8 cellular contexts compared by ENCODE assay signal in the genomic region with DNA sequence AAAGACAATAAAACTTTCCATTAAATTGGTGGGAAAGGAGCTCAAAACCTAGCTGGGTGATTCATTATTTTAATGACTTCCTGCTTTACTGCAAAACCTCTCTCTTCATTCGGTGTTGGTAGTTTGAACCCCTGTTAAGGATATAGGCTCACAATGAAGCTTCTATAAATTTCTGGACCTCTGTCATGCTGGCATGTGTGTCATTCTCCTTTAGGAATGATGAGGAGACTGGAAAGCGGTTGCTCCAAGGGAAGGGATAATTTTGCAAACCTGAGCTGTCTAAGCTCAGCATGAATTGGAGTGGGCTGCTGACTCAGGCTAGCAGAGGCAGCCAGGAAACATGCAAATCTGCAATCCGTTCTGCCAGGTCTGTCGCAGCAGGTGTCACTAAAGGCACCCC. TPM values are rescaled to one million over a fixed set of nuclear protein-coding genes. Genes with fewer than 3 reads are reported as not detected.
A peak's percentile ranks its signal among the peaks of the same experiment; 100 is the strongest.
DNase-seq lines count a peak whose midpoint lies in the region; ATAC-seq and TF ChIP-seq lines count a peak whose summit lies in the region.
"Not testable (repeated sequence)": the region's sequence is repeated elsewhere in the genome, so short reads cannot be mapped to it uniquely, and the experiment has no call there.

No MANE protein-coding gene starts in this region.

- H3K9ac ChIP-seq in HUES48 (ENCODE audit: low read depth, low read length), result not testable (repeated sequence)

- BruUV-seq in OCI-LY7 (replicated peaks; lab: Mats Ljungman, UMichigan), result not testable (repeated sequence)

- not testable (repeated sequence) for H3K9me3 Mint-ChIP-seq in CD4-positive, alpha-beta memory T cell; activated CD4-positive, alpha-beta T cell treated with anti-CD3 and anti-CD28 coated beads, Interleukin-2, amount 10 ng/mL, durations not matched to agents 24 days and 14 days; activated T-cell treated with anti-CD3 and anti-CD28 coated beads, Interleukin-2, amount 50 U/mL, for 4 hours; activated naive CD4-positive, alpha-beta T cell treated with anti-CD3 and anti-CD28 coated beads, Interleukin-2, amount 50 U/mL, for 24 hours; memory B cell; stimulated activated effector memory CD8-positive, alpha-beta T cell treated with anti-CD3 and anti-CD28 coated beads, Interleukin-12 subunit alpha, Interleukin-12 subunit beta, amount 100 ng/mL, for 72 hours

- not testable (repeated sequence) for TF ChIP-seq CTCF in OCI-LY7 (conservative IDR thresholded peaks at IDR 0.05; ENCODE audit: low read length)

- H3K36me3 Mint-ChIP-seq in CD4-positive, alpha-beta memory T cell; activated CD4-positive, alpha-beta T cell treated with anti-CD3 and anti-CD28 coated beads, Interleukin-2, amount 10 ng/mL, durations not matched to agents 24 days and 14 days (ENCODE audit: low read depth); activated T-cell treated with anti-CD3 and anti-CD28 coated beads, Interleukin-2, amount 50 U/mL, for 4 hours (ENCODE audit: insufficient read depth); activated naive CD4-positive, alpha-beta T cell treated with anti-CD3 and anti-CD28 coated beads, Interleukin-2, amount 50 U/mL, for 24 hours; memory B cell; stimulated activated effector memory CD8-positive, alpha-beta T cell treated with anti-CD3 and anti-CD28 coated beads, Interleukin-12 subunit alpha, Interleukin-12 subunit beta, amount 100 ng/mL, for 72 hours: not testable (repeated sequence)

- not testable (repeated sequence) for H4K20me1 ChIP-seq in OCI-LY7 (ENCODE audit: insufficient read depth, low read length)

- H3K36me3 ChIP-seq in CD4-positive, alpha-beta memory T cell (ENCODE audit: insufficient read depth, low read length); HUES48 (ENCODE audit: control insufficient read depth, insufficient read depth, low read length); OCI-LY7 (ENCODE audit: insufficient read depth, low read length): not testable (repeated sequence)

- not testable (repeated sequence) for H3K9me3 ChIP-seq in CD4-positive, alpha-beta memory T cell (ENCODE audit: control insufficient read depth in 1 of 2, low read length in 2 of 2); HUES48 (ENCODE audit: control insufficient read depth, insufficient read depth, low read length); OCI-LY7 (ENCODE audit: low read length)

- not testable (repeated sequence) for H3K4me3 ChIP-seq in CD4-positive, alpha-beta memory T cell (ENCODE audit: low read length in 2 of 2); HUES48 (ENCODE audit: low read depth, low read length)
- peak overlapping the region; percentile 34 for H3K4me3 ChIP-seq in OCI-LY7 (ENCODE audit: low read depth, low read length, poor library complexity, severe bottlenecking)

- not testable (repeated sequence) for H3K27me3 ChIP-seq in CD4-positive, alpha-beta memory T cell (ENCODE audit: insufficient read depth, low read length); HUES48 (ENCODE audit: control insufficient read depth, insufficient read depth, low read length)

- H2AFZ ChIP-seq in OCI-LY7 (ENCODE audit: low read length), result not testable (repeated sequence)

- H3K4me2 ChIP-seq in OCI-LY7 (ENCODE audit: low read length), result peak overlapping the region; percentile 53

- H3K79me2 ChIP-seq in OCI-LY7 (ENCODE audit: insufficient read depth, low read depth, low read length), result not testable (repeated sequence)

- peak in 2 of 5 donors; percentile 2 to 5 for DNase-seq in CD4-positive, alpha-beta memory T cell
- DNase-seq in OCI-LY7 (ENCODE audit: low spot score); activated T-cell treated with anti-CD3 and anti-CD28 coated beads, Interleukin-2, amount 50 U/mL, for 4 hours; memory B cell (ENCODE audit: low spot score in 2 of 2): not testable (repeated sequence)
- peak; percentile 76 for DNase-seq in activated CD4-positive, alpha-beta T cell treated with anti-CD3 and anti-CD28 coated beads, Interleukin-2, amount 10 ng/mL, durations not matched to agents 24 days and 14 days
- peak in 1 of 2 donors; percentile 52 for DNase-seq in stimulated activated effector memory CD8-positive, alpha-beta T cell treated with anti-CD3 and anti-CD28 coated beads, Interleukin-12 subunit alpha, Interleukin-12 subunit beta, amount 100 ng/mL, for 72 hours (ENCODE audit: low spot score in 2 of 2)

- not testable (repeated sequence) for ATAC-seq in activated T-cell treated with anti-CD3 and anti-CD28 coated beads, Interleukin-2, amount 50 U/mL, for 4 hours; stimulated activated effector memory CD8-positive, alpha-beta T cell treated with anti-CD3 and anti-CD28 coated beads, Interleukin-12 subunit alpha, Interleukin-12 subunit beta, amount 100 ng/mL, for 72 hours
- peak; percentile 51 for ATAC-seq in memory B cell (ENCODE audit: low read depth)

- H3K4me3 Mint-ChIP-seq in CD4-positive, alpha-beta memory T cell, result peak overlapping the region in 6 of 8 donors; percentile 14 to 74 (median 63)
- H3K4me3 Mint-ChIP-seq in activated CD4-positive, alpha-beta T cell treated with anti-CD3 and anti-CD28 coated beads, Interleukin-2, amount 10 ng/mL, durations not matched to agents 24 days and 14 days, result peak overlapping the region; percentile 56
- peak overlapping the region; percentile 47 for H3K4me3 Mint-ChIP-seq in activated T-cell treated with anti-CD3 and anti-CD28 coated beads, Interleukin-2, amount 50 U/mL, for 4 hours
- not testable (repeated sequence) for H3K4me3 Mint-ChIP-seq in activated naive CD4-positive, alpha-beta T cell treated with anti-CD3 and anti-CD28 coated beads, Interleukin-2, amount 50 U/mL, for 24 hours
- peak overlapping the region; percentile 76 for H3K4me3 Mint-ChIP-seq in memory B cell
- H3K4me3 Mint-ChIP-seq in stimulated activated effector memory CD8-positive, alpha-beta T cell treated with anti-CD3 and anti-CD28 coated beads, Interleukin-12 subunit alpha, Interleukin-12 subunit beta, amount 100 ng/mL, for 72 hours, result peak overlapping the region; percentile 29

- POLR2A ChIA-PET in CD4-positive, alpha-beta memory T cell (lab: Charles Lee; ENCODE audit: partially characterized antibody); OCI-LY7 (lab: Charles Lee): not testable (repeated sequence)

- not testable (repeated sequence) for H3K9me2 ChIP-seq in OCI-LY7 (ENCODE audit: insufficient read depth, low read length)

- not testable (repeated sequence) for H3K4me1 ChIP-seq in CD4-positive, alpha-beta memory T cell (ENCODE audit: insufficient read depth, low read length); HUES48 (ENCODE audit: control insufficient read depth, insufficient read depth, low read length); OCI-LY7 (ENCODE audit: insufficient read depth, low read length, poor library complexity, severe bottlenecking)

- H3K27ac ChIP-seq in CD4-positive, alpha-beta memory T cell (ENCODE audit: low read depth, low read length), result not testable (repeated sequence)
- peak overlapping the region; percentile 33 for H3K27ac ChIP-seq in HUES48 (ENCODE audit: low read depth, low read length)
- peak overlapping the region; percentile 43 for H3K27ac ChIP-seq in OCI-LY7 (ENCODE audit: low read depth, low read length, poor library complexity, severe bottlenecking)

- intact Hi-C loops in CD4-positive, alpha-beta memory T cell (cut with micrococcal nuclease); OCI-LY7 (cut with micrococcal nuclease; ENCODE audit: unreplicated experiment); activated CD4-positive, alpha-beta T cell treated with anti-CD3 and anti-CD28 coated beads, Interleukin-2, amount 10 ng/mL, durations not matched to agents 24 days and 14 days (cut with micrococcal nuclease): not testable (repeated sequence)

- not testable (repeated sequence) for H3K27me3 Mint-ChIP-seq in CD4-positive, alpha-beta memory T cell; activated CD4-positive, alpha-beta T cell treated with anti-CD3 and anti-CD28 coated beads, Interleukin-2, amount 10 ng/mL, durations not matched to agents 24 days and 14 days; activated T-cell treated with anti-CD3 and anti-CD28 coated beads, Interleukin-2, amount 50 U/mL, for 4 hours (ENCODE audit: low read depth); activated naive CD4-positive, alpha-beta T cell treated with anti-CD3 and anti-CD28 coated beads, Interleukin-2, amount 50 U/mL, for 24 hours; memory B cell

- not testable (repeated sequence) for H3K4me1 Mint-ChIP-seq in CD4-positive, alpha-beta memory T cell; activated CD4-positive, alpha-beta T cell treated with anti-CD3 and anti-CD28 coated beads, Interleukin-2, amount 10 ng/mL, durations not matched to agents 24 days and 14 days; activated T-cell treated with anti-CD3 and anti-CD28 coated beads, Interleukin-2, amount 50 U/mL, for 4 hours (ENCODE audit: low read depth); activated naive CD4-positive, alpha-beta T cell treated with anti-CD3 and anti-CD28 coated beads, Interleukin-2, amount 50 U/mL, for 24 hours; memory B cell; stimulated activated effector memory CD8-positive, alpha-beta T cell treated with anti-CD3 and anti-CD28 coated beads, Interleukin-12 subunit alpha, Interleukin-12 subunit beta, amount 100 ng/mL, for 72 hours

- CTCF ChIA-PET in CD4-positive, alpha-beta memory T cell (lab: Charles Lee; ENCODE audit: partially characterized antibody); OCI-LY7 (lab: Charles Lee; ENCODE audit: unreplicated experiment): not testable (repeated sequence)

- H3K27ac Mint-ChIP-seq in CD4-positive, alpha-beta memory T cell, result peak overlapping the region in 3 of 7 donors; percentile 2 to 77 (median 12)
- peak overlapping the region; percentile 72 for H3K27ac Mint-ChIP-seq in activated CD4-positive, alpha-beta T cell treated with anti-CD3 and anti-CD28 coated beads, Interleukin-2, amount 10 ng/mL, durations not matched to agents 24 days and 14 days
- peak overlapping the region; percentile 33 for H3K27ac Mint-ChIP-seq in activated naive CD4-positive, alpha-beta T cell treated with anti-CD3 and anti-CD28 coated beads, Interleukin-2, amount 50 U/mL, for 24 hours
- not testable (repeated sequence) for H3K27ac Mint-ChIP-seq in memory B cell; stimulated activated effector memory CD8-positive, alpha-beta T cell treated with anti-CD3 and anti-CD28 coated beads, Interleukin-12 subunit alpha, Interleukin-12 subunit beta, amount 100 ng/mL, for 72 hours

RNA-seq across cellular contexts. Expression of a gene that starts 14.8 kb away (rescaled TPM):
- total RNA-seq in CD4-positive, alpha-beta memory T cell, result 1 to 10 TPM; 7.0 to 8.2 TPM
- polyA plus RNA-seq in CD4-positive, alpha-beta memory T cell, result under 1 TPM in 1 of 2 donors, not detected in 1; 0.17 TPM
- total RNA-seq in OCI-LY7 (2014; rRNA removed; shearing (Covaris generic)), result 0.08 and 2.0 TPM in 2 replicates
- total RNA-seq in OCI-LY7 (2022), result 1.4 and 2.8 TPM in 2 replicates
- total RNA-seq in activated CD4-positive, alpha-beta T cell treated with anti-CD3 and anti-CD28 coated beads, Interleukin-2, amount 10 ng/mL, durations not matched to agents 24 days and 14 days, result 4.1 and 4.5 TPM in 2 replicates
- total RNA-seq in activated T-cell treated with anti-CD3 and anti-CD28 coated beads, Interleukin-2, amount 50 U/mL, for 4 hours, result 1 to 10 TPM in 2 of 3 donors, under 1 TPM in 1; 0.71 to 1.5 (median 1.0) TPM

RNA-seq across cellular contexts. Expression of a gene that starts 36.8 kb away (rescaled TPM):
- total RNA-seq in CD4-positive, alpha-beta memory T cell, result 1 to 10 TPM; 7.3 to 8.8 TPM
- 1 to 10 TPM; 2.5 to 5.6 TPM for polyA plus RNA-seq in CD4-positive, alpha-beta memory T cell
- total RNA-seq in OCI-LY7 (2014; rRNA removed; shearing (Covaris generic)), result 41.0 and 50.5 TPM in 2 replicates
- total RNA-seq in OCI-LY7 (2022), result 134 and 150 TPM in 2 replicates
- total RNA-seq in activated CD4-positive, alpha-beta T cell treated with anti-CD3 and anti-CD28 coated beads, Interleukin-2, amount 10 ng/mL, durations not matched to agents 24 days and 14 days, result 95.7 and 98.2 TPM in 2 replicates
- total RNA-seq in activated T-cell treated with anti-CD3 and anti-CD28 coated beads, Interleukin-2, amount 50 U/mL, for 4 hours, result 10 to 100 TPM; 22.5 to 32.2 (median 25.2) TPM
